11 cellular contexts compared by ENCODE assay signal in the genomic region with DNA sequence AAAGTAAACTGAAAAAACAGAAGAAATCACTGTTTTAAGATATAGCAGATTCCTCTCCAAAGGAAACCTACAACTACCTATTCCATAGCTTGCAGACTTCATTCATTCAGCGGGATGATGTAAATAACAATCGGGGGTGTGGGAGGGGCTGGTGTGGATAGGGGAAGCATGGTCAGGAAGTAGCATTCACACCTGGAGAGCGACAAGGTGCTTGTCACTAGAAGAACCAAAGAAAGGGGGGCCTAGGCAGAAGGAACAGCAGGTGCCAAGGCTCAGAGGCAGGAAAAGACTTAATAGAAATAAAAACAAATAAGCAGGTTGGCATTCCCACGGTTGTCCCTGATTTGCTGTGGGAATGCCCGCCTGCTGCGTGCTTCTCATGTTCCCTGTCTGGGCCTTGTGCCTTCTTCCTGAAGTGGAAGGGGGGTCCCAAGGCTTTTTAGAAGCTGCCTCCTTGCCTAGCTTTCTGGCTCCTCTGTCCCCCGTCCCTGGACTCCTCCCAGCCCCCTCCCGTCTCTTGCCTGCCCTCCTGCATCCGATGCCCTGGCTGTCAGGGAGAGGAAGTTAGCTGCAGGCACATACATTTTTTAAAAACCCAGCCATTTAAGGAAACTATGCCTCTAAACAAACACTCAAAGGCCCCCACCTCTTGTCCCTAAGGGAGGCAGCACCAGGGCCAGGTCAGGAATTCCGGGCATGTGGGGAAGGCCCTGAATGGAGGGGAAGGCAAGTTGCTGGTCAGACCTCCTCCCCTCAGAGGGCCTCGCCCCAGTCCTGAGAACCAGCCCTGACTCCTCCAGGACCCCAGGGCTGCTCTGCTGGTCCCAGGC. TPM values are rescaled to one million over a fixed set of nuclear protein-coding genes. Genes with fewer than 3 reads are reported as not detected.
DNase-seq lines count a peak whose midpoint lies in the region; ATAC-seq and TF ChIP-seq lines count a peak whose summit lies in the region.
"Had no signal": no experiment of that assay in that cellular context is flagged by ENCODE, and none has a peak within 500 bp of the region (broad histone marks: within the 10 kb centered on the region; RNA-seq: fewer than 3 reads in every experiment).

No MANE protein-coding gene starts in this region.

- H3K9me3 ChIP-seq in heart right ventricle (no peaks in the 10 kb centered on the region), upper lobe of right lung (no peaks in the 10 kb centered on the region)

- peak in 3 of 8 donors; percentile 17 to 38 (median 19) for ATAC-seq in heart right ventricle
- ATAC-seq in left ventricle myocardium superior = no peak
- peak; percentile 50 for ATAC-seq in upper lobe of right lung
- ATAC-seq: left colon had no signal

- H3K27ac ChIP-seq in heart right ventricle (peak overlapping the region in 6 of 10 donors; percentile 9 to 62 (median 26)), upper lobe of right lung (peak overlapping the region; percentile 47)

- TF ChIP-seq CTCF in heart right ventricle (IDR thresholded peaks at IDR 0.05) (no peak), fibroblast of villous mesenchyme (IDR thresholded peaks at IDR 0.05; ENCODE audit: insufficient read depth, low read depth, low read length) (no peak), upper lobe of right lung (IDR thresholded peaks at IDR 0.05) (no peak)

- DNase-seq in heart right ventricle = peak in 1 of 2 donors; percentile 33
- no peak for DNase-seq in left ventricle myocardium superior
- DNase-seq in UCSD-AML1 (lab: John Stamatoyannopoulos, UW; ENCODE audit: unreplicated experiment) = peak; percentile 46
- peak; percentile 18 for DNase-seq in fibroblast of villous mesenchyme (ENCODE audit: low read depth)
- no peak for DNase-seq in upper lobe of right lung
- no peak for DNase-seq in activated naive CD4-positive, alpha-beta T cell treated with anti-CD3 and anti-CD28 coated beads, Interleukin-2, amount 50 U/mL, for 16 hours
- no peak for DNase-seq in T-helper 9 cell
- no peak for DNase-seq in T1000 (lab: John Stamatoyannopoulos, UW)
- DNase-seq: activated gamma-delta T cell, GOT3, left colon had no signal

- WGBS in heart right ventricle, 2 donors = 60% methylated on average over 11 of the region's 11 CpGs

- H3K4me3 ChIP-seq in heart right ventricle = no peak overlapping the region
- H3K4me3 ChIP-seq in fibroblast of villous mesenchyme (ENCODE audit: low read depth, low read length) = no peak overlapping the region
- no peak overlapping the region for H3K4me3 ChIP-seq in upper lobe of right lung

- intact Hi-C loops in heart right ventricle (cut with DNase I) (no loop called here), left ventricle myocardium superior (cut with micrococcal nuclease) (loop anchor here (5.0 kb wide), 1 partner anchor 149 kb away; no protein-coding TSS in a partner anchor), upper lobe of right lung (cut with DNase I) (no loop called here)

- H3K27me3 ChIP-seq in heart right ventricle = no peaks in the 10 kb centered on the region
- H3K27me3 ChIP-seq in upper lobe of right lung = no peaks in the 10 kb centered on the region

- peaks cover 0 to 62% (median 40%) of the 10 kb centered on the region in 9 donors for H3K4me1 ChIP-seq in heart right ventricle
- peaks cover 47% of the 10 kb centered on the region for H3K4me1 ChIP-seq in upper lobe of right lung

- H3K36me3 ChIP-seq in heart right ventricle (no peaks in the 10 kb centered on the region), upper lobe of right lung (no peaks in the 10 kb centered on the region)

RNA-seq across cellular contexts. Expression of gene PRDM11, which starts 54.7 kb away (rescaled TPM):
- 10 to 100 TPM; 10.8 to 22.0 (median 15.8) TPM for total RNA-seq in heart right ventricle
- 1 to 10 TPM; 4.6 to 7.7 TPM for polyA plus RNA-seq in heart right ventricle
- 16.9 TPM for total RNA-seq in left ventricle myocardium superior
- 4.2 and 6.5 TPM in 2 replicates for total RNA-seq in fibroblast of villous mesenchyme
- total RNA-seq in upper lobe of right lung = 18.3 TPM

Comparison
In these comparisons a context has a peak if more than half of its experiments do, and no peak if none do; other contexts are left out.
1. DNase-seq: peak in UCSD-AML1 (single experiment) and fibroblast of villous mesenchyme (single experiment); none in left ventricle myocardium superior (single experiment), upper lobe of right lung (single experiment), activated naive CD4-positive, alpha-beta T cell treated with anti-CD3 and anti-CD28 coated beads, Interleukin-2, amount 50 U/mL, for 16 hours (single experiment), T-helper 9 cell (single experiment) and T1000 (single experiment).